8 cellular contexts compared by ENCODE assay signal in genomic region chr11:10293423-10294288, GRCh38. TPM values are rescaled to one million over a fixed set of nuclear protein-coding genes. Genes with fewer than 3 reads are reported as not detected.
DNase-seq lines count a peak whose midpoint lies in the region; ATAC-seq and TF ChIP-seq lines count a peak whose summit lies in the region.

SBF2 (minus strand) TSS chr11:10294219; CDS start chr11:10294069, 150 bp downstream.

- peaks cover 39% of the 10 kb centered on the region for H3K4me1 ChIP-seq in Loucy (ENCODE audit: insufficient read depth, low read length, poor library complexity, severe bottlenecking)
- H3K4me1 ChIP-seq in left ventricle myocardium inferior, result peaks cover 53% of the 10 kb centered on the region

- 0 out of 2 replicates have a peak, but pooled peaks cover 3% of the 10 kb centered on the region for H3F3A ChIP-seq in Loucy (ENCODE audit: low read depth)

- H3K27ac ChIP-seq in C4-2B (peak within 1 kb of the TSS; percentile 82), left ventricle myocardium inferior (replicated peaks) (peak within 1 kb of the TSS; percentile 96)

- H3K9me3 ChIP-seq in Loucy (ENCODE audit: insufficient read depth, low read depth, low read length) (no peaks in the 10 kb centered on the region), T-helper 17 cell (ENCODE audit: control insufficient read depth, low read length, poor library complexity, severe bottlenecking) (no peaks in the 10 kb centered on the region), left ventricle myocardium inferior (replicated peaks) (no peaks in the 10 kb centered on the region)

- H3K4me2 ChIP-seq in Loucy (ENCODE audit: low read depth, low read length, poor library complexity, severe bottlenecking), result peak within 1 kb of the TSS; percentile 87

- H3K9me2 ChIP-seq in Loucy (replicated peaks; ENCODE audit: low read depth, low read length), result no peaks in the 10 kb centered on the region

- H3K9ac ChIP-seq in Loucy (ENCODE audit: low read depth, low read length, poor library complexity, severe bottlenecking), result peak within 1 kb of the TSS; percentile 73

- H3K36me3 ChIP-seq in Loucy (ENCODE audit: insufficient read depth, low read length), result no peaks in the 10 kb centered on the region
- no peaks in the 10 kb centered on the region for H3K36me3 ChIP-seq in left ventricle myocardium inferior

- peaks cover 10% of the 10 kb centered on the region; the same call in 1 of the 2 replicates for H3K79me2 ChIP-seq in Loucy (ENCODE audit: insufficient read depth, low read length)

- no peaks in the 10 kb centered on the region for H4K20me1 ChIP-seq in Loucy (ENCODE audit: insufficient read depth, low read length, poor library complexity, severe bottlenecking)

- peaks cover 25% of the 10 kb centered on the region for H3K27me3 Mint-ChIP-seq in T-helper 17 cell

- H3K4me3 ChIP-seq in Loucy (ENCODE audit: low read length, poor library complexity, severe bottlenecking) (peak within 1 kb of the TSS; percentile 84), left ventricle myocardium inferior (peak within 1 kb of the TSS; percentile 88)

- peak; percentile 92 for DNase-seq in GM20000 (ENCODE audit: low spot score)
- peak; percentile 67 to 76 (median 73) for DNase-seq in T-helper 17 cell
- DNase-seq in anterior cingulate cortex (lab: John Stamatoyannopoulos, UW), result peak in 54 of 58 donors; percentile 30 to 85 (median 75)
- DNase-seq in left ventricle myocardium inferior, result peak; percentile 86
- DNase-seq in posterior vena cava (ENCODE audit: low spot score), result peak; percentile 95
- peak; percentile 81 for DNase-seq in ureter (ENCODE audit: low spot score)

- H3K36me3 Mint-ChIP-seq in T-helper 17 cell (ENCODE audit: low read depth), result no peaks in the 10 kb centered on the region

- H3K27me3 ChIP-seq in Loucy (ENCODE audit: insufficient read depth, low read length, poor library complexity, severe bottlenecking) (peaks cover 36% of the 10 kb centered on the region), left ventricle myocardium inferior (ENCODE audit: low read depth) (no peaks in the 10 kb centered on the region)

- TF ChIP-seq CTCF in C4-2B (conservative IDR thresholded peaks at IDR 0.05), result no peak; the same call in 1 of the 2 replicates
- no peak for TF ChIP-seq CTCF in GM20000 (IDR thresholded peaks at IDR 0.05; ENCODE audit: extremely low read depth, missing control alignments)
- no peak for TF ChIP-seq CTCF in Loucy (conservative IDR thresholded peaks at IDR 0.05; ENCODE audit: low read length)
- no peak for TF ChIP-seq CTCF in left ventricle myocardium inferior (IDR thresholded peaks at IDR 0.05; ENCODE audit: borderline replicate concordance)

- peak; percentile 64 for ATAC-seq in T-helper 17 cell

- peak within 1 kb of the TSS; percentile 99 for H2AFZ ChIP-seq in Loucy (ENCODE audit: low read length)

- intact Hi-C loops in left ventricle myocardium inferior (cut with micrococcal nuclease) (no loop called here), posterior vena cava (cut with DNase I) (no loop called here)

- peak within 1 kb of the TSS; percentile 91 for H3K4me3 Mint-ChIP-seq in T-helper 17 cell

- H3K4me1 Mint-ChIP-seq in T-helper 17 cell, result peaks cover 37% of the 10 kb centered on the region

- H3K27ac Mint-ChIP-seq in T-helper 17 cell, result peak within 1 kb of the TSS; percentile 53

RNA-seq across cellular contexts. Expression of gene SBF2, which starts in this region (rescaled TPM):
- total RNA-seq in T-helper 17 cell, result 10 to 100 TPM; 15.5 to 23.1 TPM
- 17.8 TPM for total RNA-seq in left ventricle myocardium inferior
- 10 to 100 TPM; 53.4 to 58.9 TPM for total RNA-seq in posterior vena cava
- total RNA-seq in ureter, result 90.7 TPM

Comparison
In these comparisons a context has a peak if more than half of its experiments do, and no peak if none do; other contexts are left out.
1. Peak in every context shown above with its lines: DNase-seq, ATAC-seq, H3K4me3 ChIP-seq and H3K27ac ChIP-seq.